In the genomic region with DNA sequence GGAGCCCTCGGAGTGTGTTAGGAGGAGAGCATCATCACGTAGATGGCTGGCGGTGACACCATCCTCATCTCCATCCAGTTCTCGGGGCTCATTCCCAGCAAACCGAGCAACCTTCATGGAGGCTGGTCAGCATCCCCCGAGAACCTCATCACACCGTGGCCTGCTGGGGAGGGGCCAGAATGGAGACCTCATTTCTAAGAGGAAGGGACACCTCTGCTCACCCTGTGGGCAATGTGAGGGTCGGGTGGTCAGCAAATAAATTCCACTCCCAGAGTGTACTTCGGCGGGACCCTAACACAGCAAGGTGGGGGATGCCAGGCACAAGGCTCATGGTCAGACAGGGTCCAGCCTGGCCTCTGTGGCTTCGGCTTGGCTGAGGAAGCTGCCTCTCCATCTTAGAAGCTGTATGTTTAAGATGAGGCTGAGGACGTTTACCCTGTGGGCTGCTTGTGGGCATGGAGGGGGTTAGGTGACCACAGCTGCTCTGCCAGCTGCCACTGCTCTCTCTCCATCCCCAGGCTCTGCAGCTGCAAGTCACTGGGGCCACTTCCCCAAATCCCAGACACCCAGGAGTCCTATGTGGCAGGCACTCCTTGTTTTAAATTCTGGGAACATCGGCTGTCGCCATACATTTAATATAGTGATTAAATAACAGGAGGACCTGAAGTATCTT, we compare ENCODE assay signal across 19 cellular contexts.
"Had no signal": no experiment of that assay in that cellular context is flagged by ENCODE, and none has a peak within 500 bp of the region (broad histone marks: within the 10 kb centered on the region; RNA-seq: fewer than 3 reads in every experiment).

No MANE protein-coding gene starts in this region.

- H3K27ac Mint-ChIP-seq: memory B cell; mesothelial cell of epicardium; natural killer cell treated with Interleukin-12 subunit alpha and Interleukin-12 subunit beta and Interleukin-15 and Interleukin-18, amount 100 ng/mL, for 72 hours; neural progenitor cell; type B pancreatic cell had no signal

- H3K4me3 ChIP-seq: heart right ventricle, left lung, lower lobe of right lung, neural progenitor cell, psoas muscle, right lobe of liver, skin epidermis had no signal

- H3K36me3 ChIP-seq: heart right ventricle, left lung, lower lobe of right lung, neural progenitor cell, right lobe of liver had no signal

- H3K79me2 ChIP-seq: parathyroid adenoma had no signal

- H3K9me3 ChIP-seq: heart right ventricle, left lung, lower lobe of right lung, psoas muscle, right lobe of liver had no signal

- H3K9me3 Mint-ChIP-seq: memory B cell; mesothelial cell of epicardium; natural killer cell treated with Interleukin-12 subunit alpha and Interleukin-12 subunit beta and Interleukin-15 and Interleukin-18, amount 100 ng/mL, for 72 hours; neural progenitor cell; type B pancreatic cell had no signal

- H2AFZ ChIP-seq: neural progenitor cell, parathyroid adenoma had no signal

- H3K36me3 Mint-ChIP-seq: memory B cell; mesothelial cell of epicardium; natural killer cell treated with Interleukin-12 subunit alpha and Interleukin-12 subunit beta and Interleukin-15 and Interleukin-18, amount 100 ng/mL, for 72 hours; neural progenitor cell; type B pancreatic cell had no signal

- ATAC-seq: esophagus mucosa, heart right ventricle, left lung, lower lobe of right lung, psoas muscle, right lobe of liver had no signal

- DNase-seq: effector memory CD4-positive, alpha-beta T cell; heart right ventricle; hypothalamus; left lung; lower lobe of right lung; occipital lobe; psoas muscle; retina; right lobe of liver; stimulated activated CD4-positive, alpha-beta T cell treated with anti-CD3 and anti-CD28 coated beads, Interleukin-12 subunit alpha, Interleukin-12 subunit beta, amount 100 ng/mL, for 4 hours; stimulated activated naive CD4-positive, alpha-beta T cell treated with Interleukin-2 at 50 U/mL for 16 hours had no signal

- H3K27ac ChIP-seq: heart right ventricle, left lung, lower lobe of right lung, neural progenitor cell, parathyroid adenoma, psoas muscle, right lobe of liver, skin epidermis had no signal

- H3K4me3 Mint-ChIP-seq: memory B cell; mesothelial cell of epicardium; natural killer cell treated with Interleukin-12 subunit alpha and Interleukin-12 subunit beta and Interleukin-15 and Interleukin-18, amount 100 ng/mL, for 72 hours; neural progenitor cell; type B pancreatic cell had no signal

- H3K9ac ChIP-seq: neural progenitor cell, parathyroid adenoma had no signal

- H3K27me3 Mint-ChIP-seq: natural killer cell treated with Interleukin-12 subunit alpha and Interleukin-12 subunit beta and Interleukin-15 and Interleukin-18, amount 100 ng/mL, for 72 hours had no signal

- H3K4me1 ChIP-seq: left lung, lower lobe of right lung, psoas muscle, right lobe of liver had no signal

- H3K4me1 Mint-ChIP-seq: memory B cell had no signal

- H3K27me3 ChIP-seq: neural progenitor cell, right lobe of liver had no signal

- H3K4me2 ChIP-seq: neural progenitor cell had no signal
